In genomic region chr10:29471483-29471859, GRCh38 we compare ENCODE assay signal across 8 cellular contexts.
A peak's percentile ranks its signal among the peaks of the same experiment; 100 is the strongest.
DNase-seq lines count a peak whose midpoint lies in the region; ATAC-seq and TF ChIP-seq lines count a peak whose summit lies in the region.

No MANE protein-coding gene starts in this region.

- no peaks in the 10 kb centered on the region for H3K4me1 Mint-ChIP-seq in glutamatergic neuron (ENCODE audit: low read depth, unreplicated experiment)

- H2BK5ac ChIP-seq in IMR-90 (ENCODE audit: low read depth, low read length, poor library complexity, severe bottlenecking) = peak overlapping the region; percentile 16

- H3K79me1 ChIP-seq in IMR-90 (ENCODE audit: low read depth in 1 of 2, low read length in 2 of 2) = peaks cover 5 to 51% of the 10 kb centered on the region in 2 experiments; a peak in 3 of 4 replicates

- H3K27ac Mint-ChIP-seq in glutamatergic neuron (ENCODE audit: unreplicated experiment) = no peak overlapping the region

- H2AK9ac ChIP-seq in IMR-90 (replicated peaks; ENCODE audit: low read depth, low read length, poor library complexity) = no peak overlapping the region

- no peak overlapping the region for H4K8ac ChIP-seq in IMR-90 (ENCODE audit: low read depth in 2 of 2, low read length in 2 of 2)

- H3K27me3 Mint-ChIP-seq in glutamatergic neuron (ENCODE audit: unreplicated experiment) = no peaks in the 10 kb centered on the region

- no peak overlapping the region for H2BK20ac ChIP-seq in IMR-90 (ENCODE audit: low read depth, low read length)

- H3K14ac ChIP-seq in IMR-90 (replicated peaks; ENCODE audit: low read depth, low read length) = no peak overlapping the region

- H3K9me3 ChIP-seq in IMR-90 (ENCODE audit: control insufficient read depth, insufficient read depth, low read length) = no peaks in the 10 kb centered on the region
- no peaks in the 10 kb centered on the region for H3K9me3 ChIP-seq in mesodermal cell (ENCODE audit: control insufficient read depth, low read length)
- no peaks in the 10 kb centered on the region for H3K9me3 ChIP-seq in thyroid gland
- no peaks in the 10 kb centered on the region for H3K9me3 ChIP-seq in ascending aorta

- H3K9me1 ChIP-seq in IMR-90 (ENCODE audit: insufficient read depth, low read length) = peaks cover 15% of the 10 kb centered on the region

- TF ChIP-seq CTCF in IMR-90 (conservative IDR thresholded peaks at IDR 0.05; ENCODE audit: low read depth, low read length) = no peak
- no peak for TF ChIP-seq CTCF in astrocyte of the spinal cord (IDR thresholded peaks at IDR 0.05; ENCODE audit: low read depth, low read length)
- no peak for TF ChIP-seq CTCF in glutamatergic neuron (IDR thresholded peaks at IDR 0.05; ENCODE audit: partially characterized antibody, unreplicated experiment)
- no peak for TF ChIP-seq CTCF in thyroid gland (IDR thresholded peaks at IDR 0.05)
- no peak for TF ChIP-seq CTCF in ascending aorta (IDR thresholded peaks at IDR 0.05)

- H3K36me3 ChIP-seq in IMR-90 (ENCODE audit: control insufficient read depth, insufficient read depth, low read length) (peaks cover 48% of the 10 kb centered on the region), mesodermal cell (ENCODE audit: control insufficient read depth, insufficient read depth, low read length) (peaks cover 82% of the 10 kb centered on the region), thyroid gland (peaks cover 37 to 47% of the 10 kb centered on the region in 2 donors), ascending aorta (peaks cover 65 to 75% of the 10 kb centered on the region in 2 donors)

- peaks cover 27% of the 10 kb centered on the region for H4K20me1 ChIP-seq in IMR-90 (ENCODE audit: insufficient read depth, low read length)

- H2BK120ac ChIP-seq in IMR-90 (ENCODE audit: low read depth, low read length) = no peak overlapping the region

- TF ChIP-seq POLR2A in IMR-90 (IDR thresholded peaks at IDR 0.05; ENCODE audit: low read depth, low read length) = no peak
- TF ChIP-seq POLR2A in thyroid gland (IDR thresholded peaks at IDR 0.05) = no peak

- no peaks in the 10 kb centered on the region for H3K36me3 Mint-ChIP-seq in glutamatergic neuron (ENCODE audit: unreplicated experiment)

- peak overlapping the region; percentile 41; the same call in 1 of the 2 replicates for H3K4ac ChIP-seq in IMR-90 (ENCODE audit: low read depth, low read length)

- no peak overlapping the region for H2AK5ac ChIP-seq in IMR-90 (ENCODE audit: low read depth, low read length)

- no peak overlapping the region for H4K5ac ChIP-seq in IMR-90 (ENCODE audit: low read depth, low read length)

- no peak overlapping the region for H2BK15ac ChIP-seq in IMR-90 (ENCODE audit: low read depth, low read length)

- intact Hi-C loops in IMR-90 (cut with micrococcal nuclease) (no loop called here), thyroid gland (cut with DNase I) (loop anchor here (2.0 kb wide), 1 partner anchor 17 kb away; no protein-coding TSS in a partner anchor), ascending aorta (cut with DNase I) (no loop called here)

- in situ Hi-C loops in IMR-90 (cut with MboI; ENCODE audit: low sequenced_read_pairs) (no loop called here), astrocyte of the spinal cord (cut with HindIII; ENCODE audit: low sequenced_read_pairs) (no loop called here)

- no peak overlapping the region for H4K91ac ChIP-seq in IMR-90 (ENCODE audit: insufficient read depth, low read depth, low read length)

- H3K4me3 Mint-ChIP-seq in glutamatergic neuron (ENCODE audit: unreplicated experiment) = no peak overlapping the region

- no peak overlapping the region for H3K27ac ChIP-seq in IMR-90 (ENCODE audit: insufficient read depth, low read length)
- H3K27ac ChIP-seq in mesodermal cell (ENCODE audit: low read depth, low read length, severe bottlenecking) = peak overlapping the region; percentile 31
- no peak overlapping the region for H3K27ac ChIP-seq in thyroid gland
- H3K27ac ChIP-seq in ascending aorta = peak overlapping the region in 1 of 2 donors; percentile 11

- BruUV-seq in IMR-90 (replicated peaks; lab: Mats Ljungman, UMichigan) = no TSS peak

- no peak overlapping the region for H3K9ac ChIP-seq in IMR-90 (ENCODE audit: low read depth, low read length)

- CTCF ChIA-PET in IMR-90 (lab: Yijun Ruan, JAX) = no interaction called here

- H3K18ac ChIP-seq in IMR-90 (ENCODE audit: low read depth, low read length) = no peak overlapping the region

- no CpG with 5 or more reads among the region's 1 CpG for whole genome bisulfite sequencing in IMR-90 (ENCODE audit: extremely low coverage in 2 of 2, insufficient read length in 1 of 2), 2 experiments
- no CpG with 5 or more reads among the region's 1 CpG for WGBS in mesodermal cell (ENCODE audit: insufficient coverage in 2 of 2), 2 experiments
- 47 to 56% methylated on average over 1 of the region's 1 CpG for WGBS in thyroid gland, 2 donors

- peaks cover 4% of the 10 kb centered on the region for H3K9me3 Mint-ChIP-seq in glutamatergic neuron (ENCODE audit: unreplicated experiment)

- no peak overlapping the region for H2AFZ ChIP-seq in IMR-90 (replicated peaks; ENCODE audit: low read length, poor library complexity)

- POLR2A ChIA-PET in IMR-90 (lab: Charles Lee; ENCODE audit: unreplicated experiment) = no interaction called here

- no peak overlapping the region for H3K23ac ChIP-seq in IMR-90 (ENCODE audit: low read depth, low read length)

- peak; percentile 87 for ATAC-seq in IMR-90 (ENCODE audit: low read depth)
- no peak for ATAC-seq in GM19023 (IDR thresholded peaks at IDR 0.05; ENCODE audit: unreplicated experiment)

- H3K4me3 ChIP-seq in IMR-90 (ENCODE audit: insufficient read depth, low read depth, low read length) (no peak overlapping the region), astrocyte of the spinal cord (ENCODE audit: low read depth, low read length) (no peak overlapping the region), mesodermal cell (ENCODE audit: extremely low read depth, insufficient read depth, low read length, poor library complexity, severe bottlenecking) (no peak overlapping the region), thyroid gland (replicated peaks in 1 of 3) (no peak overlapping the region), ascending aorta (no peak overlapping the region)

- TF ChIP-seq RAD21 in IMR-90 (IDR thresholded peaks at IDR 0.05; ENCODE audit: low read length) = no peak

- H3K4me2 ChIP-seq in IMR-90 (ENCODE audit: low read depth, low read length) = peak overlapping the region; percentile 71

- dilution Hi-C loops in IMR-90 (cut with HindIII; ENCODE audit: low sequenced_read_pairs, unreplicated experiment) = no loop called here

- H3K27me3 ChIP-seq in IMR-90 (ENCODE audit: control insufficient read depth, insufficient read depth, low read length) (no peaks in the 10 kb centered on the region), thyroid gland (no peaks in the 10 kb centered on the region), ascending aorta (no peaks in the 10 kb centered on the region)

- H3K4me1 ChIP-seq in IMR-90 (ENCODE audit: control insufficient read depth, insufficient read depth, low read length) (peaks cover 14% of the 10 kb centered on the region), mesodermal cell (ENCODE audit: control insufficient read depth, insufficient read depth, low read length, poor library complexity, severe bottlenecking) (no peaks in the 10 kb centered on the region), thyroid gland (peaks cover 0 to 8% of the 10 kb centered on the region in 2 donors), ascending aorta (peaks cover 0 to 31% of the 10 kb centered on the region in 2 donors)

- no peak overlapping the region for H3K56ac ChIP-seq in IMR-90 (ENCODE audit: extremely low read depth, insufficient read depth, low read length)

- DNase-seq in AG08396 (ENCODE audit: low spot score) (peak; percentile 71), IMR-90 (peak; percentile 90), astrocyte of the spinal cord (ENCODE audit: low read depth, low spot score) (peak; percentile 82), glutamatergic neuron (no peak), thyroid gland (no peak), ascending aorta (ENCODE audit: low spot score in 2 of 2) (no peak)

TF ChIP-seq in IMR-90, 13 proteins besides CTCF, POLR2A, EP300 and RAD21:
- TF ChIP-seq MAFK (IDR thresholded peaks at IDR 0.05; ENCODE audit: low read depth, low read length) (no peak), NFE2L2 (IDR thresholded peaks at IDR 0.05; ENCODE audit: low read depth, low read length) (peak; percentile 28; the same call in 1 of the 2 replicates), FOS (IDR thresholded peaks at IDR 0.05; ENCODE audit: low read depth, low read length) (peak; percentile 91), CEBPB (IDR thresholded peaks at IDR 0.05; ENCODE audit: low read depth, low read length) (peak; percentile 69; the same call in 1 of the 2 replicates), MXI1 (IDR thresholded peaks at IDR 0.05; ENCODE audit: borderline replicate concordance, low read depth, low read length) (no peak), BHLHE40 (IDR thresholded peaks at IDR 0.05; ENCODE audit: low read depth, low read length) (peak; percentile 70; the same call in 1 of the 2 replicates)

Comparison
In these comparisons a context has a peak if more than half of its experiments do, and no peak if none do; other contexts are left out.
1. DNase-seq: peak in AG08396 (single experiment), IMR-90 (single experiment) and astrocyte of the spinal cord (single experiment); none in glutamatergic neuron (single experiment), thyroid gland (0 of 2) and ascending aorta (0 of 2).